In genomic region chr6:30169658-30170614, GRCh38 we compare ENCODE assay signal across 8 cellular contexts. TPM values are rescaled to one million over a fixed set of nuclear protein-coding genes. Genes with fewer than 3 reads are reported as not detected.
A peak's percentile ranks its signal among the peaks of the same experiment; 100 is the strongest.
DNase-seq lines count a peak whose midpoint lies in the region; ATAC-seq and TF ChIP-seq lines count a peak whose summit lies in the region.

No MANE protein-coding gene starts in this region.

- H3K27me3 ChIP-seq in Karpas-422 (ENCODE audit: low read length): no peaks in the 10 kb centered on the region
- H3K27me3 ChIP-seq in neural cell (ENCODE audit: insufficient read depth, low read depth, low read length): peaks cover 32% of the 10 kb centered on the region

- peak; percentile 74 for TF ChIP-seq CTCF in neural cell (IDR thresholded peaks at IDR 0.05; ENCODE audit: poor library complexity, severe bottlenecking)

- no peak for TF ChIP-seq EP300 in neural cell (conservative IDR thresholded peaks at IDR 0.05; ENCODE audit: poor library complexity, severe bottlenecking)

- H3K4me1 ChIP-seq in Karpas-422 (ENCODE audit: low read length): no peaks in the 10 kb centered on the region

- H3K27ac ChIP-seq in Karpas-422 (ENCODE audit: low read length) (no peak overlapping the region), neural cell (ENCODE audit: low read length) (no peak overlapping the region)

- no peak for TF ChIP-seq POLR2A in GM18505 (IDR thresholded peaks at IDR 0.05; ENCODE audit: borderline replicate concordance, extremely low read depth, insufficient read depth, insufficient read length)

- H3K79me2 ChIP-seq in Karpas-422 (ENCODE audit: low read length): no peaks in the 10 kb centered on the region
- no peaks in the 10 kb centered on the region for H3K79me2 ChIP-seq in neural cell (replicated peaks; ENCODE audit: insufficient read depth, low read length)

- H2AFZ ChIP-seq in Karpas-422 (ENCODE audit: low read length) (no peak overlapping the region), neural cell (ENCODE audit: low read depth, low read length) (no peak overlapping the region)

- TF ChIP-seq RAD21 in neural cell (conservative IDR thresholded peaks at IDR 0.05): peak; percentile 74

- H3K36me3 ChIP-seq in Karpas-422 (ENCODE audit: insufficient read depth, low read length) (no peaks in the 10 kb centered on the region), neural cell (ENCODE audit: insufficient read depth, low read length) (no peaks in the 10 kb centered on the region)

- H3K4me2 ChIP-seq in Karpas-422 (ENCODE audit: low read depth, low read length, poor library complexity, severe bottlenecking) (no peak overlapping the region), neural cell (ENCODE audit: low read length) (no peak overlapping the region)

- H3K9ac ChIP-seq in Karpas-422 (ENCODE audit: low read length): no peak overlapping the region
- no peak overlapping the region for H3K9ac ChIP-seq in neural cell (ENCODE audit: low read length)

- H3K9me3 ChIP-seq in Karpas-422 (ENCODE audit: low read length): no peaks in the 10 kb centered on the region
- no peaks in the 10 kb centered on the region for H3K9me3 ChIP-seq in neural cell (ENCODE audit: low read length)

- H3F3A ChIP-seq in neural cell (ENCODE audit: insufficient read depth, low read length, poor library complexity, severe bottlenecking): no peaks in the 10 kb centered on the region

- H4K20me1 ChIP-seq in Karpas-422 (ENCODE audit: insufficient read depth, low read depth, low read length) (no peaks in the 10 kb centered on the region), neural cell (ENCODE audit: insufficient read depth) (no peaks in the 10 kb centered on the region)

- no peak for ATAC-seq in GM21619 (IDR thresholded peaks at IDR 0.05; ENCODE audit: unreplicated experiment)
- ATAC-seq in GM18505 (IDR thresholded peaks at IDR 0.05; ENCODE audit: unreplicated experiment): no peak

- H3K9me2 ChIP-seq in Karpas-422 (replicated peaks; ENCODE audit: insufficient read depth, low read length): no peaks in the 10 kb centered on the region
- H3K9me2 ChIP-seq in neural cell (ENCODE audit: insufficient read depth, low read length): no peaks in the 10 kb centered on the region

- peak; percentile 9 for DNase-seq in NCI-H510A treated with DMSO at 0.1 percent for 48 hours (lab: John Stamatoyannopoulos, UW)
- no peak for DNase-seq in NCI-H510A (lab: John Stamatoyannopoulos, UW)
- peak; percentile 81 for DNase-seq in Karpas-422
- DNase-seq in SKM-1 treated with dmso at 0.1 percent for 144 hours (lab: John Stamatoyannopoulos, UW; ENCODE audit: unreplicated experiment): peak; percentile 46
- DNase-seq in fibroblast of gingiva (ENCODE audit: low read depth): peak; percentile 34

- no peak overlapping the region for H3K4me3 ChIP-seq in Karpas-422 (ENCODE audit: low read length)
- no peak overlapping the region for H3K4me3 ChIP-seq in neural cell (ENCODE audit: low read length)

TF ChIP-seq in neural cell, 6 proteins besides CTCF, POLR2A, EP300 and RAD21:
- no peak for TF ChIP-seq REST (IDR thresholded peaks at IDR 0.05; ENCODE audit: borderline replicate concordance)
- TF ChIP-seq SMC3 (conservative IDR thresholded peaks at IDR 0.05; ENCODE audit: poor library complexity): peak; percentile 65

RNA-seq across cellular contexts. Expression of gene TRIM15, which starts 6.6 kb away (rescaled TPM):
- total RNA-seq in Karpas-422 (2014; rRNA removed; shearing (Covaris generic); ENCODE audit: low replicate concordance): not detected in 2 replicates
- polyA plus RNA-seq in neural cell: not detected in 2 replicates
- polyA minus RNA-seq in neural cell: not detected in 2 replicates

RNA-seq across cellular contexts. Expression of gene TRIM10, which starts 8.9 kb away (rescaled TPM):
- not detected in 2 replicates for total RNA-seq in Karpas-422 (2014; rRNA removed; shearing (Covaris generic); ENCODE audit: low replicate concordance)
- not detected in 2 replicates for polyA plus RNA-seq in neural cell
- not detected in 2 replicates for polyA minus RNA-seq in neural cell

RNA-seq across cellular contexts. Expression of gene TRIM40, which starts 34.0 kb away (rescaled TPM):
- total RNA-seq in Karpas-422 (2014; rRNA removed; shearing (Covaris generic); ENCODE audit: low replicate concordance): not detected in 2 replicates
- polyA plus RNA-seq in neural cell: not detected in 2 replicates
- polyA minus RNA-seq in neural cell: not detected in 2 replicates

RNA-seq across cellular contexts. Expression of gene TRIM26, which starts 43.3 kb away (rescaled TPM):
- 37.0 and 49.7 TPM in 2 replicates for total RNA-seq in Karpas-422 (2014; rRNA removed; shearing (Covaris generic); ENCODE audit: low replicate concordance)
- 23.5 and 25.9 TPM in 2 replicates for polyA plus RNA-seq in neural cell
- polyA minus RNA-seq in neural cell: 41.4 and 46.0 TPM in 2 replicates

RNA-seq across cellular contexts. Expression of gene TRIM31, which starts 57.0 kb away (rescaled TPM):
- not detected in 2 replicates for total RNA-seq in Karpas-422 (2014; rRNA removed; shearing (Covaris generic); ENCODE audit: low replicate concordance)
- not detected in 2 replicates for polyA plus RNA-seq in neural cell
- polyA minus RNA-seq in neural cell: not detected in 2 replicates
